In the genomic region with DNA sequence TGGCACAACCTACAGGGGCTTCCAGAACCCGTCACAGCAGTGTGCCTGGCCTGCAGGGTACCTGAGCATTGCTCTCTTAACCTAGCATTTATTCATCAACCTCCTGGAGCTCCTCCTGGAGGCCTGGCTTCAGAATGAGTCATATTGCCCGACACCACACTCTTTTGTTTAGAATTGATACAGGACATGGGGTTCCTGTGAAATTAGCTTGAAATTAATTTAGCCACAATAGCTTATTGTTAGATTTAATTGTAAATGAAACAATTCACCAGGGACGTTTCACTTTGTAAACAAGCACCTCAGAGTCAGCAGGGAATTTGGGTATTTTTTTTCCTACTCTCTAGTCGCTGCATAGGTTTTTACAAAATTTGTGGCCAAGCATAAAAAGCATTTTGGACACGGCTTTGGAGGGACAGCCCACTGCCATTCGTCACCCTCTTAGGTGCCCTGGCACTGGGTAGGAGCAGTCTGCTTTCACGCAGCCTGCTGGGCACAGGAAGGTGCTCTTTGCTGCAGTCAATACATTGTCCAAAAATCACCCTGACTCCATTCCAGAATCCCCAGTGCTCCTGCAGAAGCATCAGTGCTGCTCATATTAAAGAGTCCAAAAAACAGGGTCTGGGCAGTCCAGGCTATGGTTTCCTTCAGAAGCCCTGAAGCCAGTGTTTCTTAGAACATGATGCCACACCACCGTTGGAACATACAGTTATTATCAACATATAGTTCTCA, we compare ENCODE assay signal across 7 cellular contexts.
DNase-seq lines count a peak whose midpoint lies in the region; ATAC-seq and TF ChIP-seq lines count a peak whose summit lies in the region.

No MANE protein-coding gene starts in this region.

- no peak overlapping the region for H3K27ac ChIP-seq in adrenal gland

- H3K9me3 ChIP-seq in MG63, result no peaks in the 10 kb centered on the region
- H3K9me3 ChIP-seq in adrenal gland (replicated peaks in 1 of 3), result no peaks in the 10 kb centered on the region

- TF ChIP-seq CTCF in fibroblast of pulmonary artery (IDR thresholded peaks at IDR 0.05; ENCODE audit: low read length, missing control alignments) (peak; percentile 32), adrenal gland (IDR thresholded peaks at IDR 0.05) (no peak)

- 67 to 75% (median 71%) methylated on average over 8 of the region's 8 CpGs for WGBS in adrenal gland, 4 donors

- peaks cover 13 to 18% of the 10 kb centered on the region in 2 donors for H3K4me1 ChIP-seq in adrenal gland (replicated peaks in 1 of 2)

- no peak overlapping the region for H3K4me3 ChIP-seq in MG63
- H3K4me3 ChIP-seq in fibroblast of pulmonary artery (replicated peaks; ENCODE audit: low read depth, low read length), result no peak overlapping the region
- no peak overlapping the region for H3K4me3 ChIP-seq in adrenal gland

- intact Hi-C loops in adrenal gland (cut with DNase I), result no loop called here

- TF ChIP-seq POLR2A in GM18505 (IDR thresholded peaks at IDR 0.05; ENCODE audit: borderline replicate concordance, extremely low read depth, insufficient read depth, insufficient read length) (peak; percentile 65), adrenal gland (IDR thresholded peaks at IDR 0.05) (no peak)

- H3K36me3 ChIP-seq in MG63 (no peaks in the 10 kb centered on the region), adrenal gland (replicated peaks in 1 of 2) (no peaks in the 10 kb centered on the region)

- DNase-seq in MG63 (peak; percentile 40), fibroblast of pulmonary artery (ENCODE audit: low read depth) (peak; percentile 30), NCI-H1694 treated with DMSO at 0.1 percent for 48 hours (lab: John Stamatoyannopoulos, UW) (no peak), adrenal gland (no peak), SHP77 treated with DMSO at 0.1 percent for 48 hours (lab: John Stamatoyannopoulos, UW) (no peak)

- H3K27me3 ChIP-seq in MG63 (no peaks in the 10 kb centered on the region), adrenal gland (no peaks in the 10 kb centered on the region)

- ATAC-seq in GM18505 (IDR thresholded peaks at IDR 0.05; ENCODE audit: unreplicated experiment) (peak; percentile 43), GM21619 (IDR thresholded peaks at IDR 0.05; ENCODE audit: unreplicated experiment) (peak; percentile 46)

Comparison
In these comparisons a context has a peak if more than half of its experiments do, and no peak if none do; other contexts are left out.
1. DNase-seq: peak in MG63 (single experiment) and fibroblast of pulmonary artery (single experiment); none in NCI-H1694 treated with DMSO at 0.1 percent for 48 hours (single experiment), adrenal gland (0 of 7) and SHP77 treated with DMSO at 0.1 percent for 48 hours (single experiment).